ENCODE assay signal across 14 cellular contexts in the genomic region with DNA sequence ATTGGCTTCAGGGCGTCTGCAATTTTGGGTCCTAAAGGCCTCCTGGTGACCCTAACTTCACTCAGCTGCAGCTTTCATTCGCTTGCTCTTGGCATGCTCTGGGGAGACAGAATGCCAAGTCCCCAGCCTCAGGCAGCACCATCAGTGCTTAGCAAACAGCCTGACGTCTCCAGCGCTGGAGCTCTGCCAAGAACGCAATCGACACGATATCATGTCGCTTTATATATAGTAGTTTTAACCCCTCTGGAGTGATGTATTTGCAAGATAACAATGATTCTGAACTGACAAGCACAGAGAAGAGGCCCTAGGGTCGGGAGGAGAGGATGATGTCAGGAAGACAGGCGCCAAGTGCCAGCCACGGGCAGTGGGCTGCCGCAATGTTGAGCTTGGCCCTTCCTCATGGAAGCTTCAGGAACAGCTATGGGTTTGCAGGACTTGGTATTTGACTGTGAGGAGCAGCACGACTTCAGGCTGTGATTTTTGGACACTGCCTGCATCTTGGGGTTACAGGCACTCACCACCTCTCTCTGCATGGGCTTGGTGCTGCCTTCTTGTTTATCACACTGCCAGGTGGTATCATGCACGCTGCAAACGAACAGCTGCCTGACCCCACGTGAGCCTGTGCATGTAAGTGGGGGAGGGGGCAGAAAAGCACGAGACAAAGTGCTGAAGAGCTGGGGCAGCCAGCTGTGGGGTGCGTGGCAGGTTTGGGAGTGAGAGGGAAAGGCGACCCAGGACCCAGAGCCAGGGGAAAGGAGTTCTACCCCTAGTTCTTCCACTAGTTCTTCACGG. TPM values are rescaled to one million over a fixed set of nuclear protein-coding genes. Genes with fewer than 3 reads are reported as not detected.
A peak's percentile ranks its signal among the peaks of the same experiment; 100 is the strongest.
DNase-seq lines count a peak whose midpoint lies in the region; ATAC-seq, FAIRE-seq and TF ChIP-seq lines count a peak whose summit lies in the region.
"Had no signal": no experiment of that assay in that cellular context is flagged by ENCODE, and none has a peak within 500 bp of the region (broad histone marks: within the 10 kb centered on the region; RNA-seq: fewer than 3 reads in every experiment).

No MANE protein-coding gene starts in this region.

- no peaks in the 10 kb centered on the region for H3K9me3 Mint-ChIP-seq in central memory CD8-positive, alpha-beta T cell
- H3K9me3 Mint-ChIP-seq in T-cell: no peaks in the 10 kb centered on the region
- H3K9me3 Mint-ChIP-seq: activated naive CD8-positive, alpha-beta T cell treated with anti-CD3 and anti-CD28 coated beads, Interleukin-2, amount 10 ng/mL, durations not matched to agents 7 days and 5 days; T-helper 1 cell treated with Interleukin-12 subunit alpha and Interleukin-12 subunit beta and Interleukin-4 antibody, amounts not matched to agents 30 μg/mL and 1 μg/mL, for 36 hours had no signal

- peaks cover 0 to 5% (median 0%) of the 10 kb centered on the region in 11 experiments; a peak in 5 of 22 replicates for H3K9me3 ChIP-seq in BLaER1 treated with 17β-estradiol and CSF1 and Interleukin-3, amounts not matched to agents 10 nM and 100 nM (replicated peaks in 1 of 11)
- H3K9me3 ChIP-seq in mucosa of descending colon: no peaks in the 10 kb centered on the region
- H3K9me3 ChIP-seq: lower lobe of right lung, thoracic aorta had no signal

- peaks cover 68 to 100% (median 88%) of the 10 kb centered on the region in 11 experiments for H3K27me3 ChIP-seq in BLaER1 treated with 17β-estradiol and CSF1 and Interleukin-3, amounts not matched to agents 10 nM and 100 nM

- H3K36me3 Mint-ChIP-seq in central memory CD8-positive, alpha-beta T cell (ENCODE audit: insufficient read depth): peaks cover 3% of the 10 kb centered on the region
- H3K36me3 Mint-ChIP-seq in T-cell: no peaks in the 10 kb centered on the region
- H3K36me3 Mint-ChIP-seq: activated naive CD8-positive, alpha-beta T cell treated with anti-CD3 and anti-CD28 coated beads, Interleukin-2, amount 10 ng/mL, durations not matched to agents 7 days and 5 days had no signal

- peaks cover 34 to 64% (median 54%) of the 10 kb centered on the region in 10 experiments for H3K4me1 ChIP-seq in BLaER1 treated with 17β-estradiol and CSF1 and Interleukin-3, amounts not matched to agents 10 nM and 100 nM
- H3K4me1 ChIP-seq in mucosa of descending colon (ENCODE audit: low read depth): no peaks in the 10 kb centered on the region
- H3K4me1 ChIP-seq: lower lobe of right lung, parathyroid adenoma had no signal

- DNase-seq in NCI-H1092 (lab: John Stamatoyannopoulos, UW) (peak; percentile 98), NCI-H345 treated with DMSO at 0.1 percent for 48 hours (lab: John Stamatoyannopoulos, UW; ENCODE audit: unreplicated experiment) (peak; percentile 96), T-cell (no peak), mucosa of descending colon (no peak), putamen (ENCODE audit: low spot score) (no peak), GM12892 (ENCODE audit: insufficient read length) (no peak)
- DNase-seq in central memory CD8-positive, alpha-beta T cell (ENCODE audit: low spot score in 2 of 2): no peak
- DNase-seq: activated naive CD8-positive, alpha-beta T cell treated with anti-CD3 and anti-CD28 coated beads, Interleukin-2, amount 10 ng/mL, durations not matched to agents 7 days and 5 days; AML-193; lower lobe of right lung had no signal

- H3K36me3 ChIP-seq in BLaER1 treated with 17β-estradiol and CSF1 and Interleukin-3, amounts not matched to agents 10 nM and 100 nM: no peaks in the 10 kb centered on the region
- H3K36me3 ChIP-seq in mucosa of descending colon (ENCODE audit: low read depth): no peaks in the 10 kb centered on the region
- H3K36me3 ChIP-seq: lower lobe of right lung, thoracic aorta had no signal

- peaks cover 0 to 99% (median 75%) of the 10 kb centered on the region in 11 experiments; a peak in 18 of 22 replicates for H4K20me1 ChIP-seq in BLaER1 treated with 17β-estradiol and CSF1 and Interleukin-3, amounts not matched to agents 10 nM and 100 nM

- POLR2A ChIA-PET in T-cell (lab: Charles Lee): no interaction called here

- CTCF ChIA-PET in T-cell (lab: Charles Lee): no interaction called here

- TF ChIP-seq CTCF in mucosa of descending colon (IDR thresholded peaks at IDR 0.05): no peak

- intact Hi-C loops in mucosa of descending colon (cut with DNase I, micrococcal nuclease): no loop called here

- H3K4me2 ChIP-seq in BLaER1 treated with 17β-estradiol and CSF1 and Interleukin-3, amounts not matched to agents 10 nM and 100 nM: peak overlapping the region; percentile 64 to 86 (median 80)

- no peak overlapping the region for H3K27ac Mint-ChIP-seq in central memory CD8-positive, alpha-beta T cell (ENCODE audit: low read depth)
- H3K27ac Mint-ChIP-seq in T-cell: no peak overlapping the region
- H3K27ac Mint-ChIP-seq: activated naive CD8-positive, alpha-beta T cell treated with anti-CD3 and anti-CD28 coated beads, Interleukin-2, amount 10 ng/mL, durations not matched to agents 7 days and 5 days; T-helper 1 cell treated with Interleukin-12 subunit alpha and Interleukin-12 subunit beta and Interleukin-4 antibody, amounts not matched to agents 30 μg/mL and 1 μg/mL, for 36 hours had no signal

- H3K4me3 ChIP-seq in BLaER1 treated with 17β-estradiol and CSF1 and Interleukin-3, amounts not matched to agents 10 nM and 100 nM: no peak overlapping the region
- H3K4me3 ChIP-seq in mucosa of descending colon: no peak overlapping the region
- H3K4me3 ChIP-seq: lower lobe of right lung, thoracic aorta had no signal

- TF ChIP-seq POLR2A in GM12892 (IDR thresholded peaks at IDR 0.05; ENCODE audit: low read depth, low read length): no peak

- H3K27me3 Mint-ChIP-seq in central memory CD8-positive, alpha-beta T cell: no peaks in the 10 kb centered on the region
- H3K27me3 Mint-ChIP-seq in T-cell: peaks cover 16 to 17% of the 10 kb centered on the region in 2 donors

- peak overlapping the region in 1 of 11 experiments; percentile 6; a peak in 1 of 22 replicates for H3K9ac ChIP-seq in BLaER1 treated with 17β-estradiol and CSF1 and Interleukin-3, amounts not matched to agents 10 nM and 100 nM
- H3K9ac ChIP-seq: parathyroid adenoma had no signal

- H3K4me3 Mint-ChIP-seq in central memory CD8-positive, alpha-beta T cell: peak overlapping the region; percentile 28
- H3K4me3 Mint-ChIP-seq in T-cell: peak overlapping the region in 1 of 3 donors; percentile 40

- FAIRE-seq in GM12892 (lab: Jason Lieb, UNC): no peak

- peaks cover 54% of the 10 kb centered on the region for H3K4me1 Mint-ChIP-seq in central memory CD8-positive, alpha-beta T cell
- H3K4me1 Mint-ChIP-seq in T-cell: peaks cover 21 to 36% (median 22%) of the 10 kb centered on the region in 3 donors

- no peak for ATAC-seq in central memory CD8-positive, alpha-beta T cell (replicated peaks; ENCODE audit: extremely low read depth, poor library complexity, severe bottlenecking)
- ATAC-seq in T-cell (replicated peaks in 1 of 4): no peak
- no peak for ATAC-seq in mucosa of descending colon
- ATAC-seq: lower lobe of right lung had no signal

- peak overlapping the region in 4 of 11 experiments; percentile 12 to 54 (median 29); a peak in 6 of 22 replicates for H3K27ac ChIP-seq in BLaER1 treated with 17β-estradiol and CSF1 and Interleukin-3, amounts not matched to agents 10 nM and 100 nM
- H3K27ac ChIP-seq: lower lobe of right lung, parathyroid adenoma, thoracic aorta had no signal

RNA-seq across cellular contexts. Expression of gene B3GAT1, which starts 26.1 kb away (rescaled TPM):
- total RNA-seq in T-cell (1 to 10 TPM in 4 of 5 donors, under 1 TPM in 1; 0.38 to 6.1 (median 1.3) TPM), mucosa of descending colon (under 1 TPM; 0.09 to 0.38 (median 0.22) TPM)
- polyA plus RNA-seq in GM12892 (2012; ENCODE audit: missing spikeins): not detected

RNA-seq across cellular contexts. Expression of gene GLB1L2, which starts 54.2 kb away (rescaled TPM):
- 1 to 10 TPM; 1.4 to 3.6 (median 2.3) TPM for total RNA-seq in T-cell
- 10 to 100 TPM; 21.5 to 27.9 (median 26.9) TPM for total RNA-seq in mucosa of descending colon
- 0.19 TPM for polyA plus RNA-seq in GM12892 (2012; ENCODE audit: missing spikeins)

Comparison
In these comparisons a context has a peak if more than half of its experiments do, and no peak if none do; other contexts are left out.
1. DNase-seq: peak in NCI-H1092 (single experiment) and NCI-H345 treated with DMSO at 0.1 percent for 48 hours (single experiment); none in central memory CD8-positive, alpha-beta T cell (0 of 2), T-cell (0 of 34), mucosa of descending colon (0 of 3), putamen (single experiment) and GM12892 (single experiment).
2. RNA of gene GLB1L2, which starts 54.2 kb away (total RNA-seq): 21.5 to 27.9 TPM in mucosa of descending colon; 1.4 to 3.6 TPM in T-cell; every median in the first group is over 4 times any median in the second.